15 cellular contexts compared by ENCODE assay signal in the genomic region with DNA sequence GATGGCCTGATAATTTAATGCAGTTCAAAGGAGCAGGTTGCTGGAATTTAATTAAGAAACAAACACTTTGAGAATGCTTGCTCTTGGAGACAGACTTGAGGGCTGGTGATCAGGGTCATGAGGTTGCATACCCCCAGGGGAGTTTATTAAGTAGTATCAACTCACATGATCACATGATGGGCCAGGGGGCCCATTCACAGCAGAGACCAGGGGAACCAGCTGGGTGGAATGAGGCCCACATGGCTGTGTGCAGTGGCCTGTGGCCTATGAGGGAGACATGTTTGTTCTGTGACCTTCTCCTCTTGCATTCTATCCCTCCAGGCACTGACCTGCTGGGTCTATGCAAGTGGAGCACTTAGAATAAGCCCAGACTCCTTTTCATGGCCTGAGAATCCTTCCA.
DNase-seq lines count a peak whose midpoint lies in the region; TF ChIP-seq lines count a peak whose summit lies in the region.
"Had no signal": no experiment of that assay in that cellular context is flagged by ENCODE, and none has a peak within 500 bp of the region (broad histone marks: within the 10 kb centered on the region; RNA-seq: fewer than 3 reads in every experiment).

No MANE protein-coding gene starts in this region.

- in situ Hi-C loops in G401 (cut with HindIII; ENCODE audit: low sequenced_read_pairs) = no loop called here

- DNase-seq in NCI-H146 treated with DMSO at 0.1 percent for 48 hours (lab: John Stamatoyannopoulos, UW; ENCODE audit: unreplicated experiment) (peak; percentile 43), NCI-H524 treated with DMSO at 0.1 percent for 48 hours (lab: John Stamatoyannopoulos, UW) (peak; percentile 87), WERI-Rb-1 (peak; percentile 40), thyroid gland (peak; percentile 53 to 59), G401 (ENCODE audit: low spot score) (no peak), nephron progenitor cell (no peak)
- no peak for DNase-seq in central memory CD4-positive, alpha-beta T cell
- DNase-seq: ACHN; CD4-positive, CD25-positive, alpha-beta regulatory T cell; DMS79; HCEC 1CT; HFFc6; IMR-90; KBM-7 had no signal

- H3K4me3 ChIP-seq in WERI-Rb-1 (ENCODE audit: low read depth, low read length) = no peak overlapping the region
- no peak overlapping the region for H3K4me3 ChIP-seq in thyroid gland (replicated peaks in 1 of 3)
- H3K4me3 ChIP-seq: BLaER1 treated with 17β-estradiol and CSF1 and Interleukin-3, amounts not matched to agents 10 nM and 100 nM had no signal

- H3K9me3 ChIP-seq in WERI-Rb-1 (ENCODE audit: severe bottlenecking) = peaks cover 5% of the 10 kb centered on the region
- no peaks in the 10 kb centered on the region for H3K9me3 ChIP-seq in thyroid gland

- intact Hi-C loops in thyroid gland (cut with DNase I) = no loop called here

- no peaks in the 10 kb centered on the region for H3K27me3 ChIP-seq in WERI-Rb-1 (ENCODE audit: insufficient read depth, low read depth, severe bottlenecking)
- no peaks in the 10 kb centered on the region for H3K27me3 ChIP-seq in thyroid gland
- H3K27me3 ChIP-seq: BLaER1 treated with 17β-estradiol and CSF1 and Interleukin-3, amounts not matched to agents 10 nM and 100 nM had no signal

- H3K36me3 Mint-ChIP-seq in nephron progenitor cell (ENCODE audit: low read depth) = peaks cover 33% of the 10 kb centered on the region

- no peak overlapping the region for H3K27ac Mint-ChIP-seq in nephron progenitor cell
- H3K27ac Mint-ChIP-seq: CD4-positive, CD25-positive, alpha-beta regulatory T cell; HFFc6 had no signal

- TF ChIP-seq CTCF in WERI-Rb-1 (IDR thresholded peaks at IDR 0.05; ENCODE audit: low read depth, low read length) (no peak), thyroid gland (IDR thresholded peaks at IDR 0.05) (no peak), nephron progenitor cell (IDR thresholded peaks at IDR 0.05) (no peak)

- no peak for TF ChIP-seq POLR2A in thyroid gland (IDR thresholded peaks at IDR 0.05)

- H3K27ac ChIP-seq in WERI-Rb-1 = no peak overlapping the region; the same call in 1 of the 2 replicates
- H3K27ac ChIP-seq in thyroid gland = peak overlapping the region; percentile 22 to 67 (median 27)
- H3K27ac ChIP-seq: BLaER1 treated with 17β-estradiol and CSF1 and Interleukin-3, amounts not matched to agents 10 nM and 100 nM had no signal

- H3K9me3 Mint-ChIP-seq in nephron progenitor cell = peaks cover 36% of the 10 kb centered on the region

- H3K4me1 ChIP-seq in thyroid gland = peaks cover 8 to 30% of the 10 kb centered on the region in 2 donors
- H3K4me1 ChIP-seq: BLaER1 treated with 17β-estradiol and CSF1 and Interleukin-3, amounts not matched to agents 10 nM and 100 nM had no signal

- H3K36me3 ChIP-seq in WERI-Rb-1 (no peaks in the 10 kb centered on the region), thyroid gland (no peaks in the 10 kb centered on the region)

- peaks cover 17% of the 10 kb centered on the region for H3K4me1 Mint-ChIP-seq in nephron progenitor cell

- peaks cover 38% of the 10 kb centered on the region for H3K27me3 Mint-ChIP-seq in nephron progenitor cell (ENCODE audit: low read depth, poor library complexity)
- H3K27me3 Mint-ChIP-seq: CD4-positive, CD25-positive, alpha-beta regulatory T cell had no signal

- H3K4me3 Mint-ChIP-seq in nephron progenitor cell = no peak overlapping the region
- H3K4me3 Mint-ChIP-seq: CD4-positive, CD25-positive, alpha-beta regulatory T cell; HFFc6 had no signal

Comparison
In these comparisons a context has a peak if more than half of its experiments do, and no peak if none do; other contexts are left out.
1. DNase-seq: peak in NCI-H146 treated with DMSO at 0.1 percent for 48 hours (single experiment), NCI-H524 treated with DMSO at 0.1 percent for 48 hours (single experiment), WERI-Rb-1 (single experiment) and thyroid gland (2 of 2); none in G401 (single experiment), central memory CD4-positive, alpha-beta T cell (single experiment) and nephron progenitor cell (single experiment).